ENCODE assay signal across 1 cellular context in the genomic region with DNA sequence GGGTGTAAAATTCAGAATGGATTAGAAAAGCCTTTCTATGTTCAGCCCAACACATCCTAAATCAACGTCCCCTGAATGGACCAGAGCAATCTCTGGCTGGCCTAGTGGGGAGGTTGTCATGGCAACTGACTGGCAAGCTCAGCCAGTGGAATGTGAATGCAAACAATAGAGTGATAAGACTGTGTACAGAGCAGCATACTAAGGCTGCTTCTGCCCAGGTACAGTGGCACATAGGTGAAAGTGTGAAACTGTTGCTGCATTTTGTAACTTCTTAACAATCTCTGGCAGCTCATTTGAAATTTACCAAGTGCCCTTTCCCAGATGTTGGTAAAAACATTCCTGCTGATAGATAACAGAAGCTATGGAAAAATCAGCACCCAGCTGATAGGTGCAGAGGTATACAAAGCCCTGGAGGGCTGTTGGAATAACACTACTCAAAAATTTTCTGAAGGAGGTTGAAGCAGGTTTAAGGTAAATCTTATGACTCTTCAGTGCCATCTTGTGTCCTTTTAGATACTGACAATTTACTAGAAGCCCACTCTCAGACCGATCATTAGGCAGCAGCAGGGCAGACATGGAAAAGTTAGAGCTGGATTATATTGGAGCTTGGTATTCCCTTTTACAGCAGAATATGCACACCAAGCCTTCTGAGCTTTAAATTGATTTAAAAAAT.
TF ChIP-seq lines count a peak whose summit lies in the region.

No MANE protein-coding gene starts in this region.

TF ChIP-seq in H1, 55 proteins besides CTCF, POLR2A, EP300 and RAD21 (continued from another document):
- no peak for TF ChIP-seq CHD1 (IDR thresholded peaks at IDR 0.05; ENCODE audit: low read depth, low read length)
TF ChIP-seq in H1: peak in this region for 1.
